Comparison of ENCODE assay signal across 2 cellular contexts in the genomic region with DNA sequence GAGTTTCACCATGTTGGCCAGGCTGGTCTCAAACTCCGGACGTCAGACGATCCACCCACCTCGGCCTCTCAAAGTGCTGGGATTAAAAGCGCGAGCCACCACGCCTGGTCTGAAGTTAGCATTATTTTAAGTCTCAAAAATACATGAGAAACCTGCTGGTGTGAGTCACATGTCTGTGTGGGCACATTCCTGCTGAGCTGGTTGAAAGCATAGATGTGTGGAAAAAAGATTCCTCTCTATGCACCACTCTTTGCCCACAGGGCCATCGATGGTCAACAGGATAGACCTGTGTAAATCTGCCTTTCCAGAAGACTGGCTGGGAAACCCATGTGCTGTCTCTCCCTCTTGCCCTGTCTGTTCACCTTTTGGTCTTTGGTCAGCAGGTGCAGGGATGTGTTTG.
TF ChIP-seq lines count a peak whose summit lies in the region.

No MANE protein-coding gene starts in this region.

TF ChIP-seq in H1, 55 proteins besides CTCF, POLR2A, EP300 and RAD21:
- TF ChIP-seq CEBPB (IDR thresholded peaks at IDR 0.05; ENCODE audit: low read depth, low read length) (no peak), KDM5A (IDR thresholded peaks at IDR 0.05; ENCODE audit: low read length) (no peak), SRF (IDR thresholded peaks at IDR 0.05; ENCODE audit: low read depth, low read length) (no peak)

TF ChIP-seq in SK-N-SH, 30 proteins besides CTCF, POLR2A, EP300 and RAD21:
- TF ChIP-seq JUND (IDR thresholded peaks at IDR 0.05) (no peak), EZH2phosphoT487 (IDR thresholded peaks at IDR 0.05; ENCODE audit: borderline replicate concordance, low read depth) (no peak), MEF2A (IDR thresholded peaks at IDR 0.05; ENCODE audit: borderline replicate concordance, low read depth) (no peak), NFIC (IDR thresholded peaks at IDR 0.05; ENCODE audit: borderline replicate concordance) (no peak), TCF12 (IDR thresholded peaks at IDR 0.05) (no peak), MXI1 (IDR thresholded peaks at IDR 0.05; ENCODE audit: low read depth, low read length) (no peak), GABPA (IDR thresholded peaks at IDR 0.05; ENCODE audit: low read depth) (no peak), ELF1 (IDR thresholded peaks at IDR 0.05) (no peak), CHD2 (IDR thresholded peaks at IDR 0.05; ENCODE audit: low read length, partially characterized antibody) (no peak), TEAD4 (IDR thresholded peaks at IDR 0.05; ENCODE audit: borderline replicate concordance, insufficient read depth) (no peak), NRF1 (IDR thresholded peaks at IDR 0.05; ENCODE audit: low read depth, low read length) (no peak), RXRA (IDR thresholded peaks at IDR 0.05; ENCODE audit: borderline replicate concordance, low read depth) (no peak), TAF1 (IDR thresholded peaks at IDR 0.05; ENCODE audit: borderline replicate concordance, low read depth, low read length) (no peak), RCOR1 (IDR thresholded peaks at IDR 0.05; ENCODE audit: low read length) (no peak)
- TF ChIP-seq, protein P1, sequence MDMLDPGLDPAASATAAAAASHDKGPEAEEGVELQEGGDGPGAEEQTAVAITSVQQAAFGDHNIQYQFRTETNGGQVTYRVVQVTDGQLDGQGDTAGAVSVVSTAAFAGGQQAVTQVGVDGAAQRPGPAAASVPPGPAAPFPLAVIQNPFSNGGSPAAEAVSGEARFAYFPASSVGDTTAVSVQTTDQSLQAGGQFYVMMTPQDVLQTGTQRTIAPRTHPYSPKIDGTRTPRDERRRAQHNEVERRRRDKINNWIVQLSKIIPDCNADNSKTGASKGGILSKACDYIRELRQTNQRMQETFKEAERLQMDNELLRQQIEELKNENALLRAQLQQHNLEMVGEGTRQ (IDR thresholded peaks at IDR 0.05; ENCODE audit: borderline replicate concordance, low read depth, low read length) = no peak
- TF ChIP-seq, protein P2, sequence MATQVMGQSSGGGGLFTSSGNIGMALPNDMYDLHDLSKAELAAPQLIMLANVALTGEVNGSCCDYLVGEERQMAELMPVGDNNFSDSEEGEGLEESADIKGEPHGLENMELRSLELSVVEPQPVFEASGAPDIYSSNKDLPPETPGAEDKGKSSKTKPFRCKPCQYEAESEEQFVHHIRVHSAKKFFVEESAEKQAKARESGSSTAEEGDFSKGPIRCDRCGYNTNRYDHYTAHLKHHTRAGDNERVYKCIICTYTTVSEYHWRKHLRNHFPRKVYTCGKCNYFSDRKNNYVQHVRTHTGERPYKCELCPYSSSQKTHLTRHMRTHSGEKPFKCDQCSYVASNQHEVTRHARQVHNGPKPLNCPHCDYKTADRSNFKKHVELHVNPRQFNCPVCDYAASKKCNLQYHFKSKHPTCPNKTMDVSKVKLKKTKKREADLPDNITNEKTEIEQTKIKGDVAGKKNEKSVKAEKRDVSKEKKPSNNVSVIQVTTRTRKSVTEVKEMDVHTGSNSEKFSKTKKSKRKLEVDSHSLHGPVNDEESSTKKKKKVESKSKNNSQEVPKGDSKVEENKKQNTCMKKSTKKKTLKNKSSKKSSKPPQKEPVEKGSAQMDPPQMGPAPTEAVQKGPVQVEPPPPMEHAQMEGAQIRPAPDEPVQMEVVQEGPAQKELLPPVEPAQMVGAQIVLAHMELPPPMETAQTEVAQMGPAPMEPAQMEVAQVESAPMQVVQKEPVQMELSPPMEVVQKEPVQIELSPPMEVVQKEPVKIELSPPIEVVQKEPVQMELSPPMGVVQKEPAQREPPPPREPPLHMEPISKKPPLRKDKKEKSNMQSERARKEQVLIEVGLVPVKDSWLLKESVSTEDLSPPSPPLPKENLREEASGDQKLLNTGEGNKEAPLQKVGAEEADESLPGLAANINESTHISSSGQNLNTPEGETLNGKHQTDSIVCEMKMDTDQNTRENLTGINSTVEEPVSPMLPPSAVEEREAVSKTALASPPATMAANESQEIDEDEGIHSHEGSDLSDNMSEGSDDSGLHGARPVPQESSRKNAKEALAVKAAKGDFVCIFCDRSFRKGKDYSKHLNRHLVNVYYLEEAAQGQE (IDR thresholded peaks at IDR 0.05; ENCODE audit: low read depth, low read length) = no peak
- TF ChIP-seq, protein P3, sequence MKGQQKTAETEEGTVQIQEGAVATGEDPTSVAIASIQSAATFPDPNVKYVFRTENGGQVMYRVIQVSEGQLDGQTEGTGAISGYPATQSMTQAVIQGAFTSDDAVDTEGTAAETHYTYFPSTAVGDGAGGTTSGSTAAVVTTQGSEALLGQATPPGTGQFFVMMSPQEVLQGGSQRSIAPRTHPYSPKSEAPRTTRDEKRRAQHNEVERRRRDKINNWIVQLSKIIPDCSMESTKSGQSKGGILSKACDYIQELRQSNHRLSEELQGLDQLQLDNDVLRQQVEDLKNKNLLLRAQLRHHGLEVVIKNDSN (IDR thresholded peaks at IDR 0.05; ENCODE audit: borderline replicate concordance, low read depth) = no peak
- TF ChIP-seq, protein P4, sequence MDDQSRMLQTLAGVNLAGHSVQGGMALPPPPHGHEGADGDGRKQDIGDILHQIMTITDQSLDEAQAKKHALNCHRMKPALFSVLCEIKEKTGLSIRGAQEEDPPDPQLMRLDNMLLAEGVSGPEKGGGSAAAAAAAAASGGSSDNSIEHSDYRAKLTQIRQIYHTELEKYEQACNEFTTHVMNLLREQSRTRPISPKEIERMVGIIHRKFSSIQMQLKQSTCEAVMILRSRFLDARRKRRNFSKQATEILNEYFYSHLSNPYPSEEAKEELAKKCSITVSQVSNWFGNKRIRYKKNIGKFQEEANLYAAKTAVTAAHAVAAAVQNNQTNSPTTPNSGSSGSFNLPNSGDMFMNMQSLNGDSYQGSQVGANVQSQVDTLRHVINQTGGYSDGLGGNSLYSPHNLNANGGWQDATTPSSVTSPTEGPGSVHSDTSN (IDR thresholded peaks at IDR 0.05) = no peak
- TF ChIP-seq, protein P5, sequence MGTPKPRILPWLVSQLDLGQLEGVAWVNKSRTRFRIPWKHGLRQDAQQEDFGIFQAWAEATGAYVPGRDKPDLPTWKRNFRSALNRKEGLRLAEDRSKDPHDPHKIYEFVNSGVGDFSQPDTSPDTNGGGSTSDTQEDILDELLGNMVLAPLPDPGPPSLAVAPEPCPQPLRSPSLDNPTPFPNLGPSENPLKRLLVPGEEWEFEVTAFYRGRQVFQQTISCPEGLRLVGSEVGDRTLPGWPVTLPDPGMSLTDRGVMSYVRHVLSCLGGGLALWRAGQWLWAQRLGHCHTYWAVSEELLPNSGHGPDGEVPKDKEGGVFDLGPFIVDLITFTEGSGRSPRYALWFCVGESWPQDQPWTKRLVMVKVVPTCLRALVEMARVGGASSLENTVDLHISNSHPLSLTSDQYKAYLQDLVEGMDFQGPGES (IDR thresholded peaks at IDR 0.05; ENCODE audit: low read depth, low read length) = no peak
- TF ChIP-seq, protein P6, sequence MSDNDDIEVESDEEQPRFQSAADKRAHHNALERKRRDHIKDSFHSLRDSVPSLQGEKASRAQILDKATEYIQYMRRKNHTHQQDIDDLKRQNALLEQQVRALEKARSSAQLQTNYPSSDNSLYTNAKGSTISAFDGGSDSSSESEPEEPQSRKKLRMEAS (IDR thresholded peaks at IDR 0.05; ENCODE audit: low read depth) = no peak
